8 cellular contexts compared by ENCODE assay signal in genomic region chr1:172089768-172090510, GRCh38.
DNase-seq lines count a peak whose midpoint lies in the region; ATAC-seq and TF ChIP-seq lines count a peak whose summit lies in the region.

No MANE protein-coding gene starts in this region.

- H3K27ac ChIP-seq in CD4-positive, alpha-beta T cell (ENCODE audit: low read depth, low read length) = no peak overlapping the region
- H3K27ac ChIP-seq in H9 (ENCODE audit: insufficient read length, low read depth, low read length) (no peak overlapping the region), adrenal gland (no peak overlapping the region)

- no peak overlapping the region for H4K8ac ChIP-seq in H9 (replicated peaks; ENCODE audit: insufficient read length, low read depth, low read length)

- intact Hi-C loops in CD4-positive, alpha-beta T cell (cut with DNase I, micrococcal nuclease) = loop anchor here (1.0 to 2.0 kb wide), 4 partner anchors 309 to 354 kb away; partner anchors contain the start of gene PIGC (in 2 of the 2)
- intact Hi-C loops in adrenal gland (cut with DNase I) = no loop called here

- no peaks in the 10 kb centered on the region for H3K27me3 ChIP-seq in CD4-positive, alpha-beta T cell (ENCODE audit: control insufficient read depth, insufficient read depth, low read length)
- H3K27me3 ChIP-seq in H9 (ENCODE audit: insufficient read depth, low read length) (no peaks in the 10 kb centered on the region), adrenal gland (no peaks in the 10 kb centered on the region)

- POLR2A ChIA-PET in CD4-positive, alpha-beta T cell (lab: Charles Lee) = interaction anchor here (0.6 to 2.3 kb wide), 2 partner anchors 268 to 310 kb away, joined by 3 to 9 read pairs; no protein-coding TSS in a partner anchor
- POLR2A ChIA-PET in T-cell (lab: Charles Lee) = no interaction called here

- no peak overlapping the region for H2BK5ac ChIP-seq in H9 (ENCODE audit: insufficient read length, low read length)

- H2AFZ ChIP-seq in H9 (ENCODE audit: low read length) = no peak overlapping the region

- H4K91ac ChIP-seq in H9 (ENCODE audit: insufficient read length, low read depth, low read length) = no peak overlapping the region

- H3K56ac ChIP-seq in H9 (ENCODE audit: insufficient read length, low read depth, low read length) = no peak overlapping the region

- no peaks in the 10 kb centered on the region for H3K27me3 Mint-ChIP-seq in CD4-positive, alpha-beta T cell
- H3K27me3 Mint-ChIP-seq in H9 (ENCODE audit: low read depth) = no peaks in the 10 kb centered on the region
- H3K27me3 Mint-ChIP-seq in T-cell = peaks cover 0 to 2% of the 10 kb centered on the region in 2 donors

- no peak for TF ChIP-seq POLR2A in adrenal gland (IDR thresholded peaks at IDR 0.05)

- H4K20me1 ChIP-seq in H9 (ENCODE audit: control insufficient read depth, insufficient read depth, insufficient read length) = no peaks in the 10 kb centered on the region

- H2AK5ac ChIP-seq in H9 (ENCODE audit: insufficient read length, low read length) = no peak overlapping the region

- no peaks in the 10 kb centered on the region for H3K4me1 ChIP-seq in H9 (ENCODE audit: insufficient read depth, low read length)
- H3K4me1 ChIP-seq in adrenal gland (replicated peaks in 1 of 2) = no peaks in the 10 kb centered on the region

- no peak overlapping the region for H3K4me2 ChIP-seq in H9 (ENCODE audit: insufficient read depth, insufficient read length, low read length)

- no peak overlapping the region for H2BK15ac ChIP-seq in H9 (ENCODE audit: low read depth, low read length)

- no peak overlapping the region for H3T11ph ChIP-seq in H9 (ENCODE audit: low read length)

- no peaks in the 10 kb centered on the region for H3K79me1 ChIP-seq in H9 (ENCODE audit: insufficient read depth, low read depth, low read length, poor library complexity, severe bottlenecking)

- DNase-seq in CD4-positive, alpha-beta T cell = peak; percentile 42 to 69 (median 47)
- DNase-seq in H9 (peak; percentile 69), T-cell (peak; percentile 12 to 63 (median 49)), adrenal gland (peak in 6 of 7 donors; percentile 18 to 71 (median 36)), iPS-NIHi11 (ENCODE audit: low spot score) (peak; percentile 58), NCI-H128 (lab: John Stamatoyannopoulos, UW; ENCODE audit: unreplicated experiment) (no peak)
- DNase-seq in stimulated activated CD4-positive, alpha-beta T cell treated with anti-CD3 and anti-CD28 coated beads, Interleukin-4, amount 100 ng/mL, for 24 hours = peak; percentile 65

- no peaks in the 10 kb centered on the region for H3K23me2 ChIP-seq in H9 (ENCODE audit: insufficient read length, low read depth, low read length, poor library complexity, severe bottlenecking)

- H3K9ac ChIP-seq in H9 (ENCODE audit: extremely low read depth, insufficient read length, low read length) = no peak overlapping the region

- H2BK12ac ChIP-seq in H9 (ENCODE audit: insufficient read length, low read depth, low read length) = no peak overlapping the region

- no peaks in the 10 kb centered on the region for H3K36me3 Mint-ChIP-seq in CD4-positive, alpha-beta T cell (ENCODE audit: low read depth)
- no peaks in the 10 kb centered on the region for H3K36me3 Mint-ChIP-seq in H9 (ENCODE audit: insufficient read depth in 1 of 3, low read depth in 3 of 3)
- H3K36me3 Mint-ChIP-seq in T-cell = no peaks in the 10 kb centered on the region

- TF ChIP-seq CTCF in CD4-positive, alpha-beta T cell (IDR thresholded peaks at IDR 0.05) = peak; percentile 76
- TF ChIP-seq CTCF in H9 (conservative IDR thresholded peaks at IDR 0.05) = peak; percentile 90
- peak in 5 of 6 experiments; percentile 6 to 55 (median 49) for TF ChIP-seq CTCF in adrenal gland (IDR thresholded peaks at IDR 0.05)

- no peaks in the 10 kb centered on the region for H3K9me3 ChIP-seq in CD4-positive, alpha-beta T cell (ENCODE audit: control insufficient read depth, low read length)
- H3K9me3 ChIP-seq in H9 (ENCODE audit: control insufficient read depth, low read depth, low read length) (no peaks in the 10 kb centered on the region), adrenal gland (replicated peaks in 1 of 3) (no peaks in the 10 kb centered on the region)

- H3K4me1 Mint-ChIP-seq in CD4-positive, alpha-beta T cell (ENCODE audit: low read depth) = no peaks in the 10 kb centered on the region
- peaks cover 11 to 13% of the 10 kb centered on the region in 2 experiments for H3K4me1 Mint-ChIP-seq in H9
- peaks cover 4 to 7% (median 6%) of the 10 kb centered on the region in 3 donors for H3K4me1 Mint-ChIP-seq in T-cell

- H3K23ac ChIP-seq in H9 (ENCODE audit: insufficient read length, low read depth, low read length) = no peak overlapping the region

- CTCF ChIA-PET in CD4-positive, alpha-beta T cell (lab: Charles Lee) = interaction anchor here (0.7 to 1.3 kb wide), 5 partner anchors 9 to 444 kb away, joined by 3 to 4 read pairs (median 3); no protein-coding TSS in a partner anchor
- CTCF ChIA-PET in T-cell (lab: Charles Lee) = interaction anchor here (0.6 to 2.5 kb wide), 16 partner anchors 87 to 651 kb away, joined by 3 to 28 read pairs (median 4); no protein-coding TSS in a partner anchor

- H4K5ac ChIP-seq in H9 (ENCODE audit: insufficient read length, low read depth, low read length) = no peak overlapping the region

- H3K27ac Mint-ChIP-seq in CD4-positive, alpha-beta T cell = no peak overlapping the region
- H3K27ac Mint-ChIP-seq in H9 = no peak overlapping the region
- H3K27ac Mint-ChIP-seq in T-cell = no peak overlapping the region

- H3K9me3 Mint-ChIP-seq in CD4-positive, alpha-beta T cell = no peaks in the 10 kb centered on the region
- no peaks in the 10 kb centered on the region for H3K9me3 Mint-ChIP-seq in H9
- H3K9me3 Mint-ChIP-seq in T-cell = no peaks in the 10 kb centered on the region

- H3K79me2 ChIP-seq in H9 (ENCODE audit: insufficient read depth, low read length) = no peaks in the 10 kb centered on the region

- peak; percentile 96 for ATAC-seq in CD4-positive, alpha-beta T cell (ENCODE audit: poor library complexity)
- ATAC-seq in T-cell (replicated peaks in 1 of 4) (peak; percentile 79 to 91 (median 83)), HG02884 (IDR thresholded peaks at IDR 0.05; ENCODE audit: unreplicated experiment) (no peak)

- no peak overlapping the region for H2BK20ac ChIP-seq in H9 (ENCODE audit: low read depth, low read length, poor library complexity, severe bottlenecking)

- no peak overlapping the region for H3K4me3 ChIP-seq in adrenal gland

- no peak overlapping the region for H3K4ac ChIP-seq in H9 (ENCODE audit: low read depth, low read length)

- H2BK120ac ChIP-seq in H9 (ENCODE audit: low read depth, low read length, poor library complexity, severe bottlenecking) = no peak overlapping the region

- H3K4me3 Mint-ChIP-seq in CD4-positive, alpha-beta T cell = no peak overlapping the region
- no peak overlapping the region for H3K4me3 Mint-ChIP-seq in H9
- no peak overlapping the region for H3K4me3 Mint-ChIP-seq in T-cell

- no CpG with 5 or more reads among the region's 7 CpGs for WGBS in H9 (ENCODE audit: extremely low coverage, insufficient read length, low lambda C conversion rate)
- WGBS in adrenal gland, 4 donors = 69 to 87% (median 84%) methylated on average over 7 of the region's 7 CpGs

- no peaks in the 10 kb centered on the region for H3K36me3 ChIP-seq in adrenal gland (replicated peaks in 1 of 2)

- H3K14ac ChIP-seq in H9 (ENCODE audit: insufficient read depth, low read length) = no peak overlapping the region

- no peak overlapping the region for H3K18ac ChIP-seq in H9 (ENCODE audit: insufficient read length, low read depth, low read length)

Comparison
In these comparisons a context has a peak if more than half of its experiments do, and no peak if none do; other contexts are left out.
1. intact Hi-C loops: an anchor here in CD4-positive, alpha-beta T cell (1.0 to 2.0 kb wide); none called in adrenal gland.